14 cellular contexts compared by ENCODE assay signal in genomic region chr1:52707927-52708655, GRCh38. TPM values are rescaled to one million over a fixed set of nuclear protein-coding genes. Genes with fewer than 3 reads are reported as not detected.
DNase-seq lines count a peak whose midpoint lies in the region; ATAC-seq and TF ChIP-seq lines count a peak whose summit lies in the region.
"Had no signal": no experiment of that assay in that cellular context is flagged by ENCODE, and none has a peak within 500 bp of the region (broad histone marks: within the 10 kb centered on the region; RNA-seq: fewer than 3 reads in every experiment).

No MANE protein-coding gene starts in this region.

- no TSS peak for BruUV-seq in Calu3 (replicated peaks; lab: Mats Ljungman, UMichigan)

- in situ Hi-C loops in astrocyte of the spinal cord (cut with HindIII; ENCODE audit: low sequenced_read_pairs): no loop called here

- DNase-seq in AG20443 (ENCODE audit: low spot score) (peak; percentile 83), LHCN-M2 (ENCODE audit: low read depth) (peak; percentile 73), astrocyte of the spinal cord (ENCODE audit: low read depth, low spot score) (peak; percentile 24), mesothelial cell of epicardium (ENCODE audit: low spot score in 2 of 2, unreplicated experiment in 2 of 2) (no peak), Calu3 (no peak)
- DNase-seq: activated naive CD4-positive, alpha-beta T cell treated with anti-CD3 and anti-CD28 coated beads, Interleukin-2, amount 50 U/mL, for 16 hours; esophagus squamous epithelium; midbrain; NCI-H524; stimulated activated CD4-positive, alpha-beta T cell treated with anti-CD3 and anti-CD28 coated beads, Interleukin-2, amount 100 ng/mL, for 48 hours had no signal

- 83 to 95% methylated on average over 5 of the region's 5 CpGs for WGBS in mesodermal cell (ENCODE audit: insufficient coverage in 2 of 2), 2 experiments

- H3K4me3 Mint-ChIP-seq in mesothelial cell of epicardium (no peak overlapping the region), Calu3 (ENCODE audit: low read depth, unreplicated experiment) (no peak overlapping the region)

- H3K4me1 ChIP-seq in mesodermal cell (ENCODE audit: control insufficient read depth, insufficient read depth, low read length, poor library complexity, severe bottlenecking): peaks cover 3% of the 10 kb centered on the region

- H3K9me3 ChIP-seq in mesodermal cell (ENCODE audit: control insufficient read depth, low read length): no peaks in the 10 kb centered on the region
- H3K9me3 ChIP-seq: esophagus squamous epithelium had no signal

- TF ChIP-seq CTCF in astrocyte of the spinal cord (IDR thresholded peaks at IDR 0.05; ENCODE audit: low read depth, low read length) (no peak), mesothelial cell of epicardium (IDR thresholded peaks at IDR 0.05; ENCODE audit: unreplicated experiment) (no peak), Calu3 (IDR thresholded peaks at IDR 0.05; ENCODE audit: unreplicated experiment) (no peak)

- H3K36me3 Mint-ChIP-seq in mesothelial cell of epicardium (no peaks in the 10 kb centered on the region), Calu3 (ENCODE audit: insufficient read depth, unreplicated experiment) (peaks cover 6% of the 10 kb centered on the region)

- CTCF ChIA-PET in Calu3 (lab: Charles Lee): interaction anchor here (0.7 kb wide), 1 partner anchor 664 kb away, joined by 3 read pairs; no protein-coding TSS in a partner anchor

- H3K27me3 Mint-ChIP-seq in mesothelial cell of epicardium (ENCODE audit: low read depth) (no peaks in the 10 kb centered on the region), Calu3 (ENCODE audit: unreplicated experiment) (no peaks in the 10 kb centered on the region)

- no peaks in the 10 kb centered on the region for H3K36me3 ChIP-seq in mesodermal cell (ENCODE audit: control insufficient read depth, insufficient read depth, low read length)
- H3K36me3 ChIP-seq: esophagus squamous epithelium had no signal

- H3K27ac Mint-ChIP-seq in mesothelial cell of epicardium: no peak overlapping the region
- H3K27ac Mint-ChIP-seq in Calu3 (ENCODE audit: unreplicated experiment): no peak overlapping the region

- peak overlapping the region; percentile 82 for H3K27ac ChIP-seq in mesodermal cell (ENCODE audit: low read depth, low read length, severe bottlenecking)
- H3K27ac ChIP-seq: VCaP had no signal

- H3K4me3 ChIP-seq in astrocyte of the spinal cord (ENCODE audit: low read depth, low read length): no peak overlapping the region
- H3K4me3 ChIP-seq in mesodermal cell (ENCODE audit: extremely low read depth, insufficient read depth, low read length, poor library complexity, severe bottlenecking): no peak overlapping the region
- H3K4me3 ChIP-seq: esophagus squamous epithelium had no signal

- H3K4me1 Mint-ChIP-seq in mesothelial cell of epicardium: peaks cover 14% of the 10 kb centered on the region
- peaks cover 25% of the 10 kb centered on the region for H3K4me1 Mint-ChIP-seq in Calu3 (ENCODE audit: low read depth, unreplicated experiment)

- ATAC-seq in GM21423 (IDR thresholded peaks at IDR 0.05; ENCODE audit: unreplicated experiment) (no peak), GM21825 (IDR thresholded peaks at IDR 0.05; ENCODE audit: unreplicated experiment) (no peak)

- intact Hi-C loops in Calu3 (cut with micrococcal nuclease; ENCODE audit: unreplicated experiment): no loop called here

- H3K9me3 Mint-ChIP-seq in mesothelial cell of epicardium (no peaks in the 10 kb centered on the region), Calu3 (ENCODE audit: low read depth, unreplicated experiment) (no peaks in the 10 kb centered on the region)

RNA-seq across cellular contexts. Expression of gene COA7, which starts 9.9 kb away (rescaled TPM):
- total RNA-seq in LHCN-M2 (2014; rRNA removed) (13.2 and 15.8 TPM in 2 replicates), mesothelial cell of epicardium (21.5 to 23.5 TPM (median 21.7 TPM) in 3 replicates), Calu3 (2022) (42.4 and 43.0 TPM in 2 replicates)
- polyA plus RNA-seq in LHCN-M2 (2012): 15.4 TPM
- 7.9 TPM for polyA plus RNA-seq in mesodermal cell (2013, experiment 1 of 2)
- 7.5 TPM for polyA plus RNA-seq in mesodermal cell (2013, experiment 2 of 2)

RNA-seq across cellular contexts. Expression of gene ZYG11B, which starts 18.2 kb away (rescaled TPM):
- total RNA-seq in LHCN-M2 (2014; rRNA removed): 33.1 and 36.6 TPM in 2 replicates
- polyA plus RNA-seq in LHCN-M2 (2012): 6.2 TPM
- 17.4 TPM for polyA plus RNA-seq in mesodermal cell (2013, experiment 1 of 2)
- polyA plus RNA-seq in mesodermal cell (2013, experiment 2 of 2): 18.5 TPM
- total RNA-seq in mesothelial cell of epicardium: 31.9 to 32.5 TPM (median 32.5 TPM) in 3 replicates
- 14.2 and 14.8 TPM in 2 replicates for total RNA-seq in Calu3 (2022)

Comparison
In these comparisons a context has a peak if more than half of its experiments do, and no peak if none do; other contexts are left out.
1. DNase-seq: peak in AG20443 (single experiment), LHCN-M2 (single experiment) and astrocyte of the spinal cord (single experiment); none in mesothelial cell of epicardium (0 of 2) and Calu3 (single experiment).